Comparison of ENCODE assay signal across 17 cellular contexts in genomic region chr17:82402865-82403264, GRCh38. TPM values are rescaled to one million over a fixed set of nuclear protein-coding genes. Genes with fewer than 3 reads are reported as not detected.
DNase-seq lines count a peak whose midpoint lies in the region; ATAC-seq and TF ChIP-seq lines count a peak whose summit lies in the region.
"Had no signal": no experiment of that assay in that cellular context is flagged by ENCODE, and none has a peak within 500 bp of the region (broad histone marks: within the 10 kb centered on the region; RNA-seq: fewer than 3 reads in every experiment).

No MANE protein-coding gene starts in this region.

- no peaks in the 10 kb centered on the region for H3K9me3 ChIP-seq in right lobe of liver
- H3K9me3 ChIP-seq: BLaER1 treated with 17β-estradiol and CSF1 and Interleukin-3, amounts not matched to agents 10 nM and 100 nM; mucosa of descending colon; stomach had no signal

- H3K27ac ChIP-seq in right lobe of liver: no peak overlapping the region
- H3K27ac ChIP-seq: BLaER1 treated with 17β-estradiol and CSF1 and Interleukin-3, amounts not matched to agents 10 nM and 100 nM; stomach had no signal

- no peaks in the 10 kb centered on the region for H3K27me3 ChIP-seq in right lobe of liver
- H3K27me3 ChIP-seq: stomach had no signal

- TF ChIP-seq CTCF in right lobe of liver (IDR thresholded peaks at IDR 0.05): no peak

- DNase-seq in right lobe of liver (no peak), GF-D8 (lab: John Stamatoyannopoulos, UW) (no peak), NCI-H446 treated with DMSO at 0.1 percent for 48 hours (lab: John Stamatoyannopoulos, UW) (no peak)
- no peak for DNase-seq in stimulated activated CD4-positive, alpha-beta T cell treated with anti-CD3 and anti-CD28 coated beads, Interleukin-2, amount 100 ng/mL, for 48 hours
- DNase-seq: activated CD4-positive, alpha-beta T cell treated with anti-CD3 and anti-CD28 coated beads, Interleukin-2, amount 10 ng/mL, durations not matched to agents 7 days and 5 days; foreskin fibroblast; mucosa of descending colon; NCI-H2107; PC-3; stomach had no signal

- intact Hi-C loops in right lobe of liver (cut with DNase I): no loop called here

- H3K4me1 ChIP-seq in right lobe of liver: peaks cover 0 to 8% (median 0%) of the 10 kb centered on the region in 4 donors

- TF ChIP-seq POLR2A in right lobe of liver (IDR thresholded peaks at IDR 0.05): no peak

- ATAC-seq in GM18909 (IDR thresholded peaks at IDR 0.05; ENCODE audit: poor library complexity, unreplicated experiment) (peak; percentile 80), HG02571 (IDR thresholded peaks at IDR 0.05; ENCODE audit: unreplicated experiment) (peak; percentile 76), HG03432 (IDR thresholded peaks at IDR 0.05; ENCODE audit: unreplicated experiment) (peak; percentile 66), right lobe of liver (peak; percentile 71 to 82 (median 78)), GM18519 (IDR thresholded peaks at IDR 0.05; ENCODE audit: low FRiP score, unreplicated experiment) (no peak)
- ATAC-seq: mucosa of descending colon, PC-3 had no signal

- no peaks in the 10 kb centered on the region for H3K36me3 ChIP-seq in right lobe of liver

- 32% methylated on average over 6 of the region's 7 CpGs for WGBS in right lobe of liver (ENCODE audit: insufficient coverage, low coverage, low lambda C conversion rate, missing lambda C conversion rate)

- H3K4me3 ChIP-seq in right lobe of liver: no peak overlapping the region
- H3K4me3 ChIP-seq: BLaER1 treated with 17β-estradiol and CSF1 and Interleukin-3, amounts not matched to agents 10 nM and 100 nM; mucosa of descending colon; stomach had no signal

RNA-seq across cellular contexts. Expression of gene HEXD, which starts 15.3 kb away (rescaled TPM):
- total RNA-seq in right lobe of liver: 10 to 100 TPM in 5 of 6 experiments, 1 to 10 TPM in 1; 9.6 to 30.4 (median 20.2) TPM

RNA-seq across cellular contexts. Expression of gene OGFOD3, which starts 15.5 kb away (rescaled TPM):
- 10 to 100 TPM; 13.5 to 23.4 (median 16.2) TPM for total RNA-seq in right lobe of liver

RNA-seq across cellular contexts. Expression of gene UTS2R, which starts 31.3 kb away (rescaled TPM):
- not detected for total RNA-seq in right lobe of liver
- total RNA-seq: activated CD4-positive, alpha-beta T cell treated with anti-CD3 and anti-CD28 coated beads, Interleukin-2, amount 10 ng/mL, durations not matched to agents 7 days and 5 days; G401; mucosa of descending colon; PC-3; posterior vena cava; stomach had no signal

RNA-seq across cellular contexts. Expression of gene TEX19, which starts 43.8 kb away (rescaled TPM):
- total RNA-seq in right lobe of liver: not detected
- total RNA-seq: mucosa of descending colon, posterior vena cava, stomach had no signal

RNA-seq across cellular contexts. Expression of gene CYBC1, which starts 47.7 kb away (rescaled TPM):
- 10 to 100 TPM; 29.4 to 82.4 (median 46.4) TPM for total RNA-seq in right lobe of liver
